In genomic region chr6:20814494-20814893, GRCh38 we compare ENCODE assay signal across 16 cellular contexts.
DNase-seq lines count a peak whose midpoint lies in the region; ATAC-seq, FAIRE-seq and TF ChIP-seq lines count a peak whose summit lies in the region.
"Had no signal": no experiment of that assay in that cellular context is flagged by ENCODE, and none has a peak within 500 bp of the region (broad histone marks: within the 10 kb centered on the region; RNA-seq: fewer than 3 reads in every experiment).

No MANE protein-coding gene starts in this region.

- H3K27me3 ChIP-seq in body of pancreas, result no peaks in the 10 kb centered on the region
- H3K27me3 ChIP-seq: Peyer's patch had no signal

- intact Hi-C loops in body of pancreas (cut with DNase I), result no loop called here

- WGBS in A549 (ENCODE audit: missing lambda C conversion rate), result 87% methylated on average over 4 of the region's 4 CpGs
- WGBS in body of pancreas, 2 donors, result 88 to 98% methylated on average over 4 of the region's 4 CpGs

- peak overlapping the region; percentile 59 for H3K27ac Mint-ChIP-seq in mesothelial cell of epicardium

- H3K9me3 Mint-ChIP-seq in mesothelial cell of epicardium, result peaks cover 19% of the 10 kb centered on the region

- no peak for TF ChIP-seq EP300 in A549 (IDR thresholded peaks at IDR 0.05)

- ATAC-seq in A549 (no peak), body of pancreas (no peak), HG02571 (IDR thresholded peaks at IDR 0.05; ENCODE audit: unreplicated experiment) (no peak), HG03342 (IDR thresholded peaks at IDR 0.05; ENCODE audit: unreplicated experiment) (no peak)
- ATAC-seq: Right ventricle myocardium inferior had no signal

- TF ChIP-seq CTCF in A549 (IDR thresholded peaks at IDR 0.05) (no peak), mesothelial cell of epicardium (IDR thresholded peaks at IDR 0.05; ENCODE audit: unreplicated experiment) (no peak), body of pancreas (IDR thresholded peaks at IDR 0.05) (no peak)

- H3K4me1 ChIP-seq in A549, result peaks cover 32% of the 10 kb centered on the region
- H3K4me1 ChIP-seq in body of pancreas, result peaks cover 8% of the 10 kb centered on the region
- H3K4me1 ChIP-seq: Peyer's patch had no signal

- no peak overlapping the region for H3K4me3 Mint-ChIP-seq in mesothelial cell of epicardium

- POLR2A ChIA-PET in A549 (lab: Yijun Ruan, JAX), result no interaction called here

- no peak overlapping the region for H3K4me2 ChIP-seq in A549

- DNase-seq in A549 (ENCODE audit: low read depth in 1 of 2, low spot score in 1 of 2) (no peak), SK-N-MC (ENCODE audit: low read depth, low spot score) (no peak), fibroblast of peridontal ligament (ENCODE audit: extremely low read depth) (peak; percentile 31), mesothelial cell of epicardium (ENCODE audit: low spot score in 2 of 2, unreplicated experiment in 2 of 2) (no peak), body of pancreas (no peak)
- DNase-seq: CD4-positive, alpha-beta memory T cell; DMS53; NCI-H1436 treated with DMSO at 0.1 percent for 48 hours; NCI-H2029 treated with DMSO at 0.1 percent for 48 hours; NCI-H2171; NCI-H446 treated with DMSO at 0.1 percent for 48 hours; NK-92 treated with Interleukin-12 subunit alpha and Interleukin-12 subunit beta, amount 100 ng/mL, for 24 hours; Peyer's patch had no signal

- H3K27me3 Mint-ChIP-seq in mesothelial cell of epicardium (ENCODE audit: low read depth), result no peaks in the 10 kb centered on the region
- H3K27me3 Mint-ChIP-seq: CD4-positive, alpha-beta memory T cell had no signal

- peaks cover 11% of the 10 kb centered on the region; the same call in 2 of the 3 replicates for H3K9me3 ChIP-seq in A549
- no peaks in the 10 kb centered on the region for H3K9me3 ChIP-seq in SK-N-MC (ENCODE audit: low read depth, low read length)
- H3K9me3 ChIP-seq in body of pancreas, result no peaks in the 10 kb centered on the region
- H3K9me3 ChIP-seq: Peyer's patch had no signal

- TF ChIP-seq RAD21 in A549 (conservative IDR thresholded peaks at IDR 0.05 in 1 of 2, IDR thresholded peaks at IDR 0.05 in 1 of 2), result no peak

- peaks cover 17% of the 10 kb centered on the region for H3K36me3 Mint-ChIP-seq in mesothelial cell of epicardium

- H3K9ac ChIP-seq in SK-N-MC (ENCODE audit: insufficient read length), result no peak overlapping the region

- CTCF ChIA-PET in A549 (lab: Yijun Ruan, JAX), result no interaction called here

- H3K4me3 ChIP-seq in A549, result no peak overlapping the region
- no peak overlapping the region for H3K4me3 ChIP-seq in SK-N-MC
- no peak overlapping the region for H3K4me3 ChIP-seq in body of pancreas
- H3K4me3 ChIP-seq: Peyer's patch had no signal

- FAIRE-seq in A549 (lab: Jason Lieb, UNC), result no peak

- no peaks in the 10 kb centered on the region for H3K36me3 ChIP-seq in SK-N-MC (ENCODE audit: insufficient read depth, low read length)
- no peaks in the 10 kb centered on the region for H3K36me3 ChIP-seq in body of pancreas (replicated peaks in 1 of 2; ENCODE audit: insufficient read depth in 1 of 2, low read depth in 2 of 2)
- H3K36me3 ChIP-seq: Peyer's patch had no signal

- H3K27ac ChIP-seq in A549 (no peak overlapping the region), SK-N-MC (peak overlapping the region; percentile 6; the same call in 1 of the 2 replicates), body of pancreas (no peak overlapping the region)
- H3K27ac ChIP-seq: Peyer's patch had no signal

- H3K4me1 Mint-ChIP-seq in mesothelial cell of epicardium, result peaks cover 48% of the 10 kb centered on the region

- TF ChIP-seq POLR2A in A549 (IDR thresholded peaks at IDR 0.05; ENCODE audit: low read length) (no peak), body of pancreas (IDR thresholded peaks at IDR 0.05) (no peak)

TF ChIP-seq in A549, 52 proteins besides CTCF, POLR2A, EP300 and RAD21:
- TF ChIP-seq MAFK (IDR thresholded peaks at IDR 0.05; ENCODE audit: partially characterized antibody) (peak; percentile 37), POLR2AphosphoS2 (conservative IDR thresholded peaks at IDR 0.05; ENCODE audit: low read length) (no peak)
